In the genomic region with DNA sequence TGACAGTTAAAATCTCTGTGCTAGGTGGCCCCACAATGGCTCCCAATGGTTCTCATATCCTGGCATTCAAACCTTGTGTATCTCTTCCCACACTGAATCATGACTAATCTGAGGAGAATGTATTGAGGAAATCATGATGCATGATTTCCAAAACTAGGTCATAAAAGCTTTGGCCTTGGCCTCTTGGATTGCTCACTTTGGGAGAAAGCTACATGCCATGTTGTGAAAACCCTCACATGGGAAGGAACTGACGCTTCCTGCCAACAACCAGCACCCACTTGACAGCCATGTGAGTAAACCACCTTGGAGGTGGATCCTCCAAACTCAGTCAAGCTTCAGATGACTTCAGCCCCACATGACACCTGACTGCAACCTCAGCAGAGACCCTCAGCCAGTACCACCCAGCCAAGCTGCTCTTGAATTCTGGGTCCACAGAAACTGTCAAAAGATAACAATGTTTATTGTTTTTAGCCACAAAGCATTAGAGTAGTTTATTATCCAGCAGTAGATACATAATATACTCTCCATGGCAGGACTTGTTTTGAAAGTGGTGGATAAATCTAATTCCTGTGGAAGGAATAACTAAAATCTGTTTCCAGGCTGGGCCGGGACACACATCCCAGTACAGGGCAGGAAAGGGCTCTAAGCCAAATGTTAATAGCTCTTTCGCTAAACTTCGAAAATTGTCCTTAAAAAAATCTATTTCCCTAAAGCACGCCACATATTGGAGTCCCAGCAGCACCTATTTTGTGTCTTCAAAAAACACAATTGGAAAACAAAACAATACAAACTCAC, we compare ENCODE assay signal across 8 cellular contexts. TPM values are rescaled to one million over a fixed set of nuclear protein-coding genes. Genes with fewer than 3 reads are reported as not detected.
DNase-seq lines count a peak whose midpoint lies in the region; ATAC-seq and TF ChIP-seq lines count a peak whose summit lies in the region.

No MANE protein-coding gene starts in this region.

- CTCF ChIA-PET in CD8-positive, alpha-beta T cell (lab: Charles Lee), result interaction anchor here (0.8 to 2.9 kb wide), 4 partner anchors 20 to 40 kb away, joined by 3 to 10 read pairs (median 4); partner anchors contain the start of gene ZNF621

- POLR2A ChIA-PET in CD8-positive, alpha-beta T cell (lab: Charles Lee), result interaction anchor here (0.6 to 1.7 kb wide), 7 partner anchors 11 to 515 kb away, joined by 3 to 8 read pairs (median 3); partner anchors contain the start of genes RPL14, ZNF619 and ZNF621

- H3K9ac ChIP-seq in endocrine pancreas (ENCODE audit: control insufficient read depth, insufficient read depth, low read length) (no peak overlapping the region), neural progenitor cell (no peak overlapping the region)

- peaks cover 5% of the 10 kb centered on the region for H3K36me3 Mint-ChIP-seq in CD8-positive, alpha-beta T cell
- H3K36me3 Mint-ChIP-seq in neural progenitor cell, result peaks cover 13% of the 10 kb centered on the region

- no peak overlapping the region for H3K4me3 ChIP-seq in CD8-positive, alpha-beta T cell (ENCODE audit: low read depth, low read length)
- H3K4me3 ChIP-seq in endocrine pancreas (ENCODE audit: control insufficient read depth, insufficient read depth, low read length), result peak overlapping the region; percentile 84
- peak overlapping the region; percentile 84 for H3K4me3 ChIP-seq in neural progenitor cell

- peaks cover 8% of the 10 kb centered on the region for H3F3A ChIP-seq in neural progenitor cell (ENCODE audit: low read depth)

- intact Hi-C loops in CD8-positive, alpha-beta T cell (cut with DNase I, micrococcal nuclease), result loop anchor here in 1 of 2 experiments (2.0 kb wide), 1 partner anchor 28 kb away; the partner anchor contains the start of gene ZNF619

- H3K4me1 Mint-ChIP-seq in CD8-positive, alpha-beta T cell (ENCODE audit: low read depth), result peaks cover 15% of the 10 kb centered on the region
- peaks cover 17% of the 10 kb centered on the region for H3K4me1 Mint-ChIP-seq in neural progenitor cell

- H3K36me3 ChIP-seq in CD8-positive, alpha-beta T cell (ENCODE audit: insufficient read depth, low read length), result no peaks in the 10 kb centered on the region
- H3K36me3 ChIP-seq in endocrine pancreas (ENCODE audit: control insufficient read depth, insufficient read depth, low read length) (no peaks in the 10 kb centered on the region), neural progenitor cell (peaks cover 5% of the 10 kb centered on the region)

- ATAC-seq in CD8-positive, alpha-beta T cell, result no peak
- no peak for ATAC-seq in GM18909 (IDR thresholded peaks at IDR 0.05; ENCODE audit: poor library complexity, unreplicated experiment)

- no peaks in the 10 kb centered on the region for H3K9me3 Mint-ChIP-seq in CD8-positive, alpha-beta T cell
- no peaks in the 10 kb centered on the region for H3K9me3 Mint-ChIP-seq in neural progenitor cell

- peak overlapping the region; percentile 90 for H2AFZ ChIP-seq in neural progenitor cell (replicated peaks)

- no peak overlapping the region for H3K27ac Mint-ChIP-seq in CD8-positive, alpha-beta T cell
- H3K27ac Mint-ChIP-seq in neural progenitor cell, result no peak overlapping the region

- peak overlapping the region; percentile 97 for H3K4me3 Mint-ChIP-seq in CD8-positive, alpha-beta T cell
- H3K4me3 Mint-ChIP-seq in neural progenitor cell, result peak overlapping the region; percentile 96

- H3K27ac ChIP-seq in CD8-positive, alpha-beta T cell (ENCODE audit: low read depth, low read length), result no peak overlapping the region
- no peak overlapping the region for H3K27ac ChIP-seq in neural progenitor cell

- no peaks in the 10 kb centered on the region for H3K9me3 ChIP-seq in CD8-positive, alpha-beta T cell (ENCODE audit: low read length)
- H3K9me3 ChIP-seq in endocrine pancreas (ENCODE audit: control insufficient read depth, low read length) (no peaks in the 10 kb centered on the region), neural progenitor cell (ENCODE audit: low read depth) (no peaks in the 10 kb centered on the region)

- H3K4me2 ChIP-seq in neural progenitor cell, result peak overlapping the region; percentile 89

- H3K27me3 Mint-ChIP-seq in CD8-positive, alpha-beta T cell (ENCODE audit: low read depth), result no peaks in the 10 kb centered on the region
- H3K27me3 Mint-ChIP-seq in neural progenitor cell (ENCODE audit: insufficient read depth, low read depth), result peaks cover 9% of the 10 kb centered on the region

- no peak for DNase-seq in CD8-positive, alpha-beta T cell
- DNase-seq in NCI-H460 (ENCODE audit: extremely low read depth, low read depth), result peak; percentile 57
- no peak for DNase-seq in neural progenitor cell (ENCODE audit: low spot score)
- no peak for DNase-seq in effector CD8-positive, alpha-beta T cell (lab: John Stamatoyannopoulos, UW)
- DNase-seq in ecto neural progenitor cell (ENCODE audit: low spot score), result no peak
- no peak for DNase-seq in COR-L47 (lab: John Stamatoyannopoulos, UW)

- H3K27me3 ChIP-seq in CD8-positive, alpha-beta T cell (ENCODE audit: insufficient read depth, low read length), result no peaks in the 10 kb centered on the region
- H3K27me3 ChIP-seq in endocrine pancreas (ENCODE audit: control insufficient read depth, insufficient read depth, low read length) (no peaks in the 10 kb centered on the region), neural progenitor cell (no peaks in the 10 kb centered on the region)

- no peak for TF ChIP-seq CTCF in CD8-positive, alpha-beta T cell (IDR thresholded peaks at IDR 0.05)
- TF ChIP-seq CTCF in neural progenitor cell (IDR thresholded peaks at IDR 0.05), result no peak

- H3K4me1 ChIP-seq in CD8-positive, alpha-beta T cell (ENCODE audit: insufficient read depth, low read length), result peaks cover 6% of the 10 kb centered on the region
- H3K4me1 ChIP-seq in endocrine pancreas (ENCODE audit: control insufficient read depth, insufficient read depth, low read length), result peaks cover 5% of the 10 kb centered on the region
- H3K4me1 ChIP-seq in neural progenitor cell, result peaks cover 6% of the 10 kb centered on the region

- H4K20me1 ChIP-seq in neural progenitor cell (ENCODE audit: low read depth), result no peaks in the 10 kb centered on the region

- peaks cover 39% of the 10 kb centered on the region for H3K79me2 ChIP-seq in neural progenitor cell (ENCODE audit: low read depth)

RNA-seq across cellular contexts. Expression of gene ZNF620, which starts 1.0 kb away (rescaled TPM):
- 1 to 10 TPM in 1 of 2 experiments, under 1 TPM in 1; 0.84 to 1.9 TPM for total RNA-seq in CD8-positive, alpha-beta T cell
- 2.2 and 5.1 TPM in 2 replicates for total RNA-seq in NCI-H460 (2014; rRNA removed; shearing (Covaris generic))
- 3.3 and 4.7 TPM in 2 replicates for polyA plus RNA-seq in NCI-H460 (2014; cell fraction: nucleus; rRNA removed)
- 23.6 and 26.9 TPM in 2 replicates for total RNA-seq in neural progenitor cell (ENCODE audit: low replicate concordance)

RNA-seq across cellular contexts. Expression of gene ZNF621, which starts 19.9 kb away (rescaled TPM):
- total RNA-seq in CD8-positive, alpha-beta T cell, result 1 to 10 TPM; 7.1 to 9.7 TPM
- 20.5 and 23.2 TPM in 2 replicates for total RNA-seq in NCI-H460 (2014; rRNA removed; shearing (Covaris generic))
- polyA plus RNA-seq in NCI-H460 (2014; cell fraction: nucleus; rRNA removed), result 17.2 and 27.3 TPM in 2 replicates
- 14.3 and 24.8 TPM in 2 replicates for total RNA-seq in neural progenitor cell (ENCODE audit: low replicate concordance)

RNA-seq across cellular contexts. Expression of gene ZNF619, which starts 27.9 kb away (rescaled TPM):
- total RNA-seq in CD8-positive, alpha-beta T cell, result 1 to 10 TPM; 2.2 to 4.1 TPM
- 4.2 and 5.2 TPM in 2 replicates for total RNA-seq in NCI-H460 (2014; rRNA removed; shearing (Covaris generic))
- 2.2 and 2.6 TPM in 2 replicates for polyA plus RNA-seq in NCI-H460 (2014; cell fraction: nucleus; rRNA removed)
- 7.6 and 11.4 TPM in 2 replicates for total RNA-seq in neural progenitor cell (ENCODE audit: low replicate concordance)

RNA-seq across cellular contexts. Expression of gene RPL14, which starts 47.7 kb away (rescaled TPM):
- total RNA-seq in CD8-positive, alpha-beta T cell, result 1,000 to 10,000 TPM; 2,937 to 3,143 TPM
- total RNA-seq in NCI-H460 (2014; rRNA removed; shearing (Covaris generic)), result 1,156 and 1,178 TPM in 2 replicates
- polyA plus RNA-seq in NCI-H460 (2014; cell fraction: nucleus; rRNA removed), result 444 and 619 TPM in 2 replicates
- total RNA-seq in neural progenitor cell (ENCODE audit: low replicate concordance), result 467 and 948 TPM in 2 replicates
